Comparison of ENCODE assay signal across 18 cellular contexts in genomic region chr5:1338196-1338490, GRCh38. TPM values are rescaled to one million over a fixed set of nuclear protein-coding genes. Genes with fewer than 3 reads are reported as not detected.
DNase-seq lines count a peak whose midpoint lies in the region; ATAC-seq and TF ChIP-seq lines count a peak whose summit lies in the region.
"Had no signal": no experiment of that assay in that cellular context is flagged by ENCODE, and none has a peak within 500 bp of the region (broad histone marks: within the 10 kb centered on the region; RNA-seq: fewer than 3 reads in every experiment).

No MANE protein-coding gene starts in this region.

- WGBS in heart right ventricle, 2 donors = 90 to 97% methylated on average over 12 of the region's 12 CpGs
- no CpG with 5 or more reads among the region's 12 CpGs for WGBS in right lobe of liver (ENCODE audit: insufficient coverage, low coverage, low lambda C conversion rate, missing lambda C conversion rate)
- WGBS in aorta, 2 donors = 93 to 95% methylated on average over 12 of the region's 12 CpGs

- H3K36me3 ChIP-seq in heart right ventricle (peaks cover 4 to 92% (median 72%) of the 10 kb centered on the region in 9 donors), WERI-Rb-1 (peaks cover 86% of the 10 kb centered on the region), right lobe of liver (peaks cover 0 to 62% (median 39%) of the 10 kb centered on the region in 4 donors), aorta (ENCODE audit: control insufficient read depth in 1 of 2, insufficient read depth in 2 of 2, low read length in 1 of 2) (peaks cover 0 to 7% of the 10 kb centered on the region in 2 donors)

- H3K27me3 ChIP-seq in heart right ventricle (no peaks in the 10 kb centered on the region), WERI-Rb-1 (ENCODE audit: insufficient read depth, low read depth, severe bottlenecking) (no peaks in the 10 kb centered on the region), right lobe of liver (no peaks in the 10 kb centered on the region), aorta (ENCODE audit: control insufficient read depth in 1 of 2, insufficient read depth in 2 of 2, low read length in 1 of 2) (no peaks in the 10 kb centered on the region)

- TF ChIP-seq POLR2A in right lobe of liver (IDR thresholded peaks at IDR 0.05) = no peak

- no peak for ATAC-seq in left ventricle myocardium superior
- ATAC-seq in heart right ventricle = no peak
- peak in 1 of 4 donors; percentile 3 for ATAC-seq in right lobe of liver
- no peak for ATAC-seq in aorta (ENCODE audit: low FRiP score)
- ATAC-seq in GM21526 (IDR thresholded peaks at IDR 0.05; ENCODE audit: low FRiP score, unreplicated experiment) = no peak

- H3K9me3 ChIP-seq in heart right ventricle = no peaks in the 10 kb centered on the region
- H3K9me3 ChIP-seq in WERI-Rb-1 (ENCODE audit: severe bottlenecking) = no peaks in the 10 kb centered on the region
- H3K9me3 ChIP-seq in right lobe of liver = no peaks in the 10 kb centered on the region
- H3K9me3 ChIP-seq in aorta (ENCODE audit: control insufficient read depth, low read length) = no peaks in the 10 kb centered on the region
- H3K9me3 ChIP-seq: HAP-1 had no signal

- peak; percentile 20 for DNase-seq in left ventricle myocardium superior
- DNase-seq in heart right ventricle = no peak
- no peak for DNase-seq in WERI-Rb-1
- DNase-seq in right lobe of liver = peak in 1 of 3 donors; percentile 31
- DNase-seq in aorta = peak; percentile 38 to 50
- no peak for DNase-seq in DMS53 treated with DMSO at 0.1 percent for 48 hours (lab: John Stamatoyannopoulos, UW; ENCODE audit: unreplicated experiment)
- DNase-seq in activated CD4-positive, CD25-positive, alpha-beta regulatory T cell treated with anti-CD3 and anti-CD28 coated beads, Interleukin-2, amount 50 U/mL, for 72 hours = no peak
- DNase-seq: 8988T; C1 segment of cervical spinal cord; CD4-positive, CD25-positive, alpha-beta regulatory T cell; CD8-positive, alpha-beta memory T cell; COR-L47; DMS 273 treated with DMSO at 0.1 percent for 48 hours; DMS53; GM23248 had no signal

- TF ChIP-seq CTCF in heart right ventricle (IDR thresholded peaks at IDR 0.05) (no peak), WERI-Rb-1 (IDR thresholded peaks at IDR 0.05; ENCODE audit: low read depth, low read length) (no peak), right lobe of liver (IDR thresholded peaks at IDR 0.05) (no peak)

- H3K4me1 ChIP-seq in heart right ventricle (peaks cover 0 to 6% (median 1%) of the 10 kb centered on the region in 9 donors), right lobe of liver (peaks cover 0 to 43% (median 21%) of the 10 kb centered on the region in 4 donors), aorta (ENCODE audit: control insufficient read depth in 1 of 2, insufficient read depth in 2 of 2, low read length in 2 of 2) (no peaks in the 10 kb centered on the region)
- H3K4me1 ChIP-seq: HAP-1 had no signal

- H3K27ac ChIP-seq in heart right ventricle (no peak overlapping the region), WERI-Rb-1 (peak overlapping the region; percentile 65), right lobe of liver (peak overlapping the region in 2 of 3 donors; percentile 50 to 80), aorta (ENCODE audit: low read depth in 1 of 2, low read length in 2 of 2) (no peak overlapping the region)
- H3K27ac ChIP-seq: GM23248 had no signal

- H3K4me3 ChIP-seq in heart right ventricle (no peak overlapping the region), WERI-Rb-1 (ENCODE audit: low read depth, low read length) (no peak overlapping the region), right lobe of liver (peak overlapping the region in 1 of 3 donors; percentile 39), aorta (ENCODE audit: low read length in 2 of 2) (no peak overlapping the region)
- H3K4me3 ChIP-seq: GM23248, HAP-1 had no signal

- intact Hi-C loops in left ventricle myocardium superior (cut with micrococcal nuclease) = no loop called here
- intact Hi-C loops in heart right ventricle (cut with DNase I) = no loop called here
- intact Hi-C loops in right lobe of liver (cut with DNase I) = loop anchor here (5.0 to 10.0 kb wide), 2 partner anchors 153 to 156 kb away; no protein-coding TSS in a partner anchor
- intact Hi-C loops in aorta (cut with DNase I) = no loop called here

RNA-seq across cellular contexts. Expression of gene CLPTM1L, which starts 6.8 kb away (rescaled TPM):
- total RNA-seq in left ventricle myocardium superior (31.5 TPM), heart right ventricle (10 to 100 TPM; 27.5 to 43.9 (median 32.5) TPM), right lobe of liver (100 to 1,000 TPM in 4 of 6 experiments, 10 to 100 TPM in 2; 63.8 to 155 (median 128) TPM), aorta (10 to 100 TPM; 66.0 to 71.2 TPM)
- polyA plus RNA-seq in heart right ventricle (10 to 100 TPM; 21.5 to 78.0 TPM), aorta (10 to 100 TPM; 72.5 to 95.5 TPM)

RNA-seq across cellular contexts. Expression of gene TERT, which starts 43.3 kb away (rescaled TPM):
- not detected for total RNA-seq in left ventricle myocardium superior
- not detected for total RNA-seq in heart right ventricle
- not detected for polyA plus RNA-seq in heart right ventricle
- total RNA-seq in right lobe of liver = not detected
- total RNA-seq in aorta = not detected
- polyA plus RNA-seq in aorta = not detected
- total RNA-seq: GM23248 had no signal
- polyA plus RNA-seq: AG04450; CD4-positive, CD25-positive, alpha-beta regulatory T cell; CD8-positive, alpha-beta memory T cell; GM23248 had no signal

Comparison
In these comparisons a context has a peak if more than half of its experiments do, and no peak if none do; other contexts are left out.
1. DNase-seq: peak in left ventricle myocardium superior (single experiment) and aorta (2 of 2); none in heart right ventricle (0 of 2), WERI-Rb-1 (single experiment), DMS53 treated with DMSO at 0.1 percent for 48 hours (single experiment) and activated CD4-positive, CD25-positive, alpha-beta regulatory T cell treated with anti-CD3 and anti-CD28 coated beads, Interleukin-2, amount 50 U/mL, for 72 hours (single experiment).
2. H3K27ac ChIP-seq: peak in WERI-Rb-1 (single experiment) and right lobe of liver (2 of 3); none in heart right ventricle (0 of 10) and aorta (0 of 2).
3. intact Hi-C loops: an anchor here in right lobe of liver (5.0 to 10.0 kb wide); none called in left ventricle myocardium superior, heart right ventricle and aorta.